Comparison of ENCODE assay signal across 34 cellular contexts in the genomic region with DNA sequence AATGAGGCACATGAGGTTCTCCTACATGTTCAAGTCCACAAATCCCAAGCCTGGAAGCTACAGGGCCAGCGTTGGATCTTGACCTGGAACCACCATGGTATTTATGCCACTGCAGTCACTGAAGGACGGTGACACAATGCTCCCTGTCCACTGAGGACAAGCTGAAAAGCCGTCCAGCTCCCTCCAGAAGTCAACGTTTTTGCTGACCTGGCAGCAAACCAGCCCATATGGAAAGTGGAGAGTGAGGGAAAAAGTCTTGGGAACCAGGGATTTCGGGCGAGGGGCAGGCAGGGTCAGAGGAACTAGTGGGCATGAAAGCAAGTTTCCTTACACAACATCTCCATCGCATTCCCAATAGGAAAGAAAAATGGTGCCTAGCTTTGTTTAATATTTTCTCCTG. TPM values are rescaled to one million over a fixed set of nuclear protein-coding genes. Genes with fewer than 3 reads are reported as not detected.
"Had no signal": no experiment of that assay in that cellular context is flagged by ENCODE, and none has a peak within 500 bp of the region (broad histone marks: within the 10 kb centered on the region; RNA-seq: fewer than 3 reads in every experiment).

No MANE protein-coding gene starts in this region.

- DNase-seq: activated B cell treated with CpG ODN at 0.5 μM for 24 hours; activated CD4-positive, alpha-beta T cell treated with anti-CD3 and anti-CD28 coated beads for 48 hours; activated CD4-positive, alpha-beta T cell treated with anti-CD3 and anti-CD28 coated beads, Interleukin-2, amount 50 U/mL, for 1 hour; activated CD4-positive, alpha-beta T cell treated with anti-CD3 and anti-CD28 coated beads, Interleukin-2, amount 50 U/mL, for 48 hours; activated CD8-positive, alpha-beta memory T cell treated with anti-CD3 and anti-CD28 coated beads for 24 hours; activated CD8-positive, alpha-beta T cell treated with anti-CD3 and anti-CD28 coated beads for 36 hours; activated gamma-delta T cell; activated naive CD4-positive, alpha-beta T cell; activated naive CD4-positive, alpha-beta T cell treated with anti-CD3 and anti-CD28 coated beads, Interleukin-2, amount 10 ng/mL, durations not matched to agents 7 days and 5 days; activated naive CD8-positive, alpha-beta T cell treated with anti-CD3 and anti-CD28 coated beads, Interleukin-2, amount 10 ng/mL, durations not matched to agents 7 days and 5 days; activated T-cell treated with anti-CD3 and anti-CD28 coated beads, Interleukin-2, amount 50 U/mL, for 72 hours; central memory CD4-positive, alpha-beta T cell; cerebellar nuclear complex; colonic mucosa; effector CD8-positive, alpha-beta T cell; esophagus squamous epithelium; foreskin melanocyte; T-cell; T-helper 17 cell; T1000; WERI-Rb-1 had no signal

- H3K27ac ChIP-seq: ascending aorta, breast epithelium, cardiac muscle cell, colonic mucosa, epithelial cell of prostate, esophagus squamous epithelium, gastroesophageal sphincter, WERI-Rb-1 had no signal

- H3K4me1 Mint-ChIP-seq: activated B cell treated with CpG ODN at 0.5 μM for 24 hours; activated naive CD4-positive, alpha-beta T cell treated with anti-CD3 and anti-CD28 coated beads, Interleukin-2, amount 10 ng/mL, durations not matched to agents 7 days and 5 days; activated naive CD8-positive, alpha-beta T cell treated with anti-CD3 and anti-CD28 coated beads, Interleukin-2, amount 10 ng/mL, durations not matched to agents 7 days and 5 days; T-cell; T-helper 17 cell had no signal

- H3K4me3 ChIP-seq: ascending aorta, breast epithelium, cardiac muscle cell, colonic mucosa, esophagus squamous epithelium, gastroesophageal sphincter had no signal

- H3K4me3 Mint-ChIP-seq: activated B cell treated with CpG ODN at 0.5 μM for 24 hours; activated CD8-positive, alpha-beta T cell treated with anti-CD3 and anti-CD28 coated beads for 36 hours; activated naive CD4-positive, alpha-beta T cell treated with anti-CD3 and anti-CD28 coated beads, Interleukin-2, amount 10 ng/mL, durations not matched to agents 7 days and 5 days; activated naive CD8-positive, alpha-beta T cell treated with anti-CD3 and anti-CD28 coated beads, Interleukin-2, amount 10 ng/mL, durations not matched to agents 7 days and 5 days; activated T-cell treated with anti-CD3 and anti-CD28 coated beads, Interleukin-2, amount 50 U/mL, for 72 hours; brain; T-cell; T-helper 17 cell; T-helper 2 cell treated with Interferon-gamma antibody and Interleukin-4, amounts not matched to agents 5 μg/mL and 100 μg/mL, for 36 hours had no signal

- H3K36me3 ChIP-seq: ascending aorta, breast epithelium, cardiac muscle cell, colonic mucosa, esophagus squamous epithelium, gastroesophageal sphincter, WERI-Rb-1 had no signal

- H3K27ac Mint-ChIP-seq: activated B cell treated with CpG ODN at 0.5 μM for 24 hours; activated CD8-positive, alpha-beta T cell treated with anti-CD3 and anti-CD28 coated beads for 36 hours; activated naive CD4-positive, alpha-beta T cell treated with anti-CD3 and anti-CD28 coated beads, Interleukin-2, amount 10 ng/mL, durations not matched to agents 7 days and 5 days; activated naive CD4-positive, alpha-beta T cell treated with anti-CD3 and anti-CD28 coated beads, Interleukin-2, amount 50 U/mL, for 72 hours; activated naive CD8-positive, alpha-beta T cell treated with anti-CD3 and anti-CD28 coated beads, Interleukin-2, amount 10 ng/mL, durations not matched to agents 7 days and 5 days; activated T-cell treated with anti-CD3 and anti-CD28 coated beads, Interleukin-2, amount 50 U/mL, for 72 hours; T-cell; T-helper 17 cell; T-helper 2 cell treated with Interferon-gamma antibody and Interleukin-4, amounts not matched to agents 5 μg/mL and 100 μg/mL, for 36 hours had no signal

- H3K9me3 ChIP-seq: ascending aorta, breast epithelium, colonic mucosa, esophagus squamous epithelium, gastroesophageal sphincter had no signal

- H3K4me1 ChIP-seq: ascending aorta, breast epithelium, colonic mucosa, gastroesophageal sphincter had no signal

- ATAC-seq: activated CD4-positive, CD25-positive, alpha-beta regulatory T cell treated with anti-CD3 and anti-CD28 coated beads, Interleukin-2, amount 50 U/mL, for 24 hours; activated CD8-positive, alpha-beta T cell treated with anti-CD3 and anti-CD28 coated beads for 36 hours; activated naive CD4-positive, alpha-beta T cell treated with anti-CD3 and anti-CD28 coated beads, Interleukin-2, amount 50 U/mL, for 72 hours; activated T-cell treated with anti-CD3 and anti-CD28 coated beads, Interleukin-2, amount 50 U/mL, for 72 hours; gastroesophageal sphincter; T-cell; T-helper 17 cell had no signal

- H3K9me3 Mint-ChIP-seq: activated naive CD8-positive, alpha-beta T cell treated with anti-CD3 and anti-CD28 coated beads, Interleukin-2, amount 10 ng/mL, durations not matched to agents 7 days and 5 days; T-helper 2 cell treated with Interferon-gamma antibody and Interleukin-4, amounts not matched to agents 5 μg/mL and 100 μg/mL, for 36 hours had no signal

- H3K36me3 Mint-ChIP-seq: activated naive CD4-positive, alpha-beta T cell treated with anti-CD3 and anti-CD28 coated beads, Interleukin-2, amount 10 ng/mL, durations not matched to agents 7 days and 5 days; activated naive CD4-positive, alpha-beta T cell treated with anti-CD3 and anti-CD28 coated beads, Interleukin-2, amount 50 U/mL, for 72 hours; activated naive CD8-positive, alpha-beta T cell treated with anti-CD3 and anti-CD28 coated beads, Interleukin-2, amount 10 ng/mL, durations not matched to agents 7 days and 5 days; brain; T-cell had no signal

- FAIRE-seq: endometrium, endothelial cell of umbilical vein had no signal

- H3K27me3 ChIP-seq: ascending aorta, cardiac muscle cell, colonic mucosa had no signal

- H3K27me3 Mint-ChIP-seq: activated B cell treated with CpG ODN at 0.5 μM for 24 hours; activated CD8-positive, alpha-beta T cell treated with anti-CD3 and anti-CD28 coated beads for 36 hours; activated naive CD4-positive, alpha-beta T cell treated with anti-CD3 and anti-CD28 coated beads, Interleukin-2, amount 10 ng/mL, durations not matched to agents 7 days and 5 days; activated naive CD8-positive, alpha-beta T cell treated with anti-CD3 and anti-CD28 coated beads, Interleukin-2, amount 10 ng/mL, durations not matched to agents 7 days and 5 days; brain had no signal

RNA-seq across cellular contexts. Expression of a gene that starts 33.3 kb away (rescaled TPM):
- total RNA-seq: activated B cell treated with CpG ODN at 0.5 μM for 24 hours; activated CD8-positive, alpha-beta T cell treated with anti-CD3 and anti-CD28 coated beads for 36 hours; activated naive CD4-positive, alpha-beta T cell treated with anti-CD3 and anti-CD28 coated beads, Interleukin-2, amount 50 U/mL, for 72 hours; activated naive CD8-positive, alpha-beta T cell treated with anti-CD3 and anti-CD28 coated beads, Interleukin-2, amount 10 ng/mL, durations not matched to agents 7 days and 5 days; activated T-cell treated with anti-CD3 and anti-CD28 coated beads, Interleukin-2, amount 50 U/mL, for 72 hours; ascending aorta; breast epithelium; dermis microvascular lymphatic vessel endothelial cell; endothelial cell of umbilical vein; fibroblast of villous mesenchyme; T-cell; T-helper 17 cell had no signal
- polyA plus RNA-seq: endothelial cell of umbilical vein had no signal
